Comparison of ENCODE assay signal across 28 cellular contexts in the genomic region with DNA sequence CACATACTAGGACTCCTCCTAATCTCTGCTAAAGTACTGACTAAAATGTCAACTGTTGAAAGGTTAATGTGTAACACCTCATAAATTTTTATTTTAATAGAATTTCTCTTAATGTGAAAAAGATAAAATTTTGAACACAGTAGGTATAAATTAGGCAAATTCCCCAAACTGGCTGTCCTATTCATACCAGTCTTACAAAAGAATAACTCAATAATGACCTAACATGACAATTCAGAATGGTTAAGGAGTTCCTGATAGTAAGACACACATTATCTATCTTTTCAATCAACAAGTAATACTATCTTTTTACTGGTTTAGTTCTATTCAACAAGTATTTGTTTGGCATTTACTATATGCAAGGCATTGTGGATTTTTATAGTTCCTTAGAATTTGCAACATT.
"Had no signal": no experiment of that assay in that cellular context is flagged by ENCODE, and none has a peak within 500 bp of the region (broad histone marks: within the 10 kb centered on the region; RNA-seq: fewer than 3 reads in every experiment).

No MANE protein-coding gene starts in this region.

- H3K4me1 ChIP-seq: stomach, suprapubic skin, testis, thyroid gland, tibial artery, tibial nerve, transverse colon, upper lobe of left lung, upper lobe of right lung, uterus, vagina had no signal

- H3K4me3 Mint-ChIP-seq: stimulated activated effector memory CD8-positive, alpha-beta T cell treated with anti-CD3 and anti-CD28 coated beads, Interleukin-12 subunit alpha, Interleukin-12 subunit beta, amount 100 ng/mL, for 72 hours; stimulated activated memory B cell treated with anti-CD40 and anti-IgM and Interleukin-4, amounts not matched to agents 10 μg/mL and 1 μg/mL and 100 μg/mL, for 72 hours; stimulated activated naive B cell treated with anti-CD40 and anti-IgM and Interleukin-4, amounts not matched to agents 10 μg/mL and 1 μg/mL and 100 μg/mL, for 72 hours; stimulated activated naive CD8-positive, alpha-beta T cell treated with anti-CD3 and anti-CD28 coated beads, Interleukin-15, amount 100 ng/mL, for 72 hours; stimulated activated naive CD8-positive, alpha-beta T cell treated with anti-CD3 and anti-CD28 coated beads, Interleukin-15, Interleukin-2, amounts not matched to agents 100 ng/mL and 50 ng/mL, for 24 hours; type B pancreatic cell had no signal

- ATAC-seq: stimulated activated effector memory CD8-positive, alpha-beta T cell treated with anti-CD3 and anti-CD28 coated beads, Interleukin-12 subunit alpha, Interleukin-12 subunit beta, amount 100 ng/mL, for 72 hours; stimulated activated memory B cell treated with anti-CD40 and anti-IgM and Interleukin-4, amounts not matched to agents 10 μg/mL and 1 μg/mL and 100 μg/mL, for 72 hours; stimulated activated naive B cell treated with anti-CD40 and anti-IgM and Interleukin-4, amounts not matched to agents 10 μg/mL and 1 μg/mL and 100 μg/mL, for 72 hours; stimulated activated naive CD8-positive, alpha-beta T cell treated with anti-CD3 and anti-CD28 coated beads, Interleukin-15, amount 100 ng/mL, for 72 hours; stimulated activated naive CD8-positive, alpha-beta T cell treated with anti-CD3 and anti-CD28 coated beads, Interleukin-15, Interleukin-2, amounts not matched to agents 100 U/mL and 50 U/mL, for 24 hours; upper lobe of right lung had no signal

- DNase-seq: stimulated activated CD4-positive, alpha-beta T cell treated with anti-CD3 and anti-CD28 coated beads, Interleukin-2, amount 100 ng/mL, for 48 hours; stimulated activated CD4-positive, alpha-beta T cell treated with anti-CD3 and anti-CD28 coated beads, Interleukin-4, amount 100 ng/mL, for 1 hour; stimulated activated CD4-positive, alpha-beta T cell treated with anti-CD3 and anti-CD28 coated beads, Interleukin-4, amount 100 ng/mL, for 24 hours; stimulated activated CD4-positive, alpha-beta T cell treated with anti-CD3 and anti-CD28 coated beads, Interleukin-4, amount 100 ng/mL, for 4 hours; stimulated activated CD8-positive, alpha-beta memory T cell treated with anti-CD3 and anti-CD28 coated beads, Interleukin-4, amount 100 ng/mL, for 48 hours; stimulated activated naive B cell treated with anti-CD40 and anti-IgM and Interleukin-4, amounts not matched to agents 10 μg/mL and 1 μg/mL and 100 μg/mL, for 72 hours; stimulated activated naive CD4-positive, alpha-beta T cell; stimulated activated naive CD4-positive, alpha-beta T cell treated with Interleukin-2 at 50 U/mL for 16 hours; stimulated activated naive CD8-positive, alpha-beta T cell treated with anti-CD3 and anti-CD28 coated beads, Interleukin-15, amount 100 ng/mL, for 72 hours; stimulated activated naive CD8-positive, alpha-beta T cell treated with anti-CD3 and anti-CD28 coated beads, Interleukin-15, Interleukin-2, amounts not matched to agents 100 U/mL and 50 U/mL, for 24 hours; stomach; substantia nigra; testis; thyroid gland; tibial artery; transverse colon; trophoblast cell; upper lobe of left lung; upper lobe of right lung; uterus had no signal

- H3K9me3 ChIP-seq: testis, thoracic aorta, thyroid gland, tibial artery, transverse colon, upper lobe of left lung, upper lobe of right lung, uterus, vagina had no signal

- H3K9me3 Mint-ChIP-seq: stimulated activated memory B cell treated with anti-CD40 and anti-IgM and Interleukin-4, amounts not matched to agents 10 μg/mL and 1 μg/mL and 100 μg/mL, for 72 hours; stimulated activated naive CD8-positive, alpha-beta T cell treated with anti-CD3 and anti-CD28 coated beads, Interleukin-15, amount 100 ng/mL, for 72 hours; type B pancreatic cell had no signal

- H3K27ac ChIP-seq: stomach, suprapubic skin, testis, thoracic aorta, thyroid gland, tibial artery, tibial nerve, transverse colon, upper lobe of left lung, upper lobe of right lung, uterus, vagina had no signal

- H3K27me3 ChIP-seq: stomach, suprapubic skin, testis, thyroid gland, tibial artery, tibial nerve, transverse colon, upper lobe of left lung, upper lobe of right lung, uterus, vagina had no signal

- H3K4me3 ChIP-seq: stomach, suprapubic skin, testis, thoracic aorta, thyroid gland, tibial artery, tibial nerve, transverse colon, upper lobe of left lung, upper lobe of right lung, uterus, vagina had no signal

- H3K27ac Mint-ChIP-seq: stimulated activated effector memory CD8-positive, alpha-beta T cell treated with anti-CD3 and anti-CD28 coated beads, Interleukin-12 subunit alpha, Interleukin-12 subunit beta, amount 100 ng/mL, for 72 hours; stimulated activated memory B cell treated with anti-CD40 and anti-IgM and Interleukin-4, amounts not matched to agents 10 μg/mL and 1 μg/mL and 100 μg/mL, for 72 hours; stimulated activated naive B cell treated with anti-CD40 and anti-IgM and Interleukin-4, amounts not matched to agents 10 μg/mL and 1 μg/mL and 100 μg/mL, for 72 hours; stimulated activated naive CD8-positive, alpha-beta T cell treated with anti-CD3 and anti-CD28 coated beads, Interleukin-15, amount 100 ng/mL, for 72 hours; stimulated activated naive CD8-positive, alpha-beta T cell treated with anti-CD3 and anti-CD28 coated beads, Interleukin-15, Interleukin-2, amounts not matched to agents 100 ng/mL and 50 ng/mL, for 24 hours; type B pancreatic cell had no signal

- H3K27me3 Mint-ChIP-seq: stimulated activated memory B cell treated with anti-CD40 and anti-IgM and Interleukin-4, amounts not matched to agents 10 μg/mL and 1 μg/mL and 100 μg/mL, for 72 hours; stimulated activated naive B cell treated with anti-CD40 and anti-IgM and Interleukin-4, amounts not matched to agents 10 μg/mL and 1 μg/mL and 100 μg/mL, for 72 hours; stimulated activated naive CD8-positive, alpha-beta T cell treated with anti-CD3 and anti-CD28 coated beads, Interleukin-15, amount 100 ng/mL, for 72 hours; stimulated activated naive CD8-positive, alpha-beta T cell treated with anti-CD3 and anti-CD28 coated beads, Interleukin-15, Interleukin-2, amounts not matched to agents 100 ng/mL and 50 ng/mL, for 24 hours; type B pancreatic cell had no signal

- H3K36me3 ChIP-seq: stomach, suprapubic skin, thoracic aorta, thyroid gland, tibial artery, tibial nerve, transverse colon, upper lobe of left lung, upper lobe of right lung, uterus, vagina had no signal

- H3K36me3 Mint-ChIP-seq: stimulated activated effector memory CD8-positive, alpha-beta T cell treated with anti-CD3 and anti-CD28 coated beads, Interleukin-12 subunit alpha, Interleukin-12 subunit beta, amount 100 ng/mL, for 72 hours; stimulated activated memory B cell treated with anti-CD40 and anti-IgM and Interleukin-4, amounts not matched to agents 10 μg/mL and 1 μg/mL and 100 μg/mL, for 72 hours; stimulated activated naive B cell treated with anti-CD40 and anti-IgM and Interleukin-4, amounts not matched to agents 10 μg/mL and 1 μg/mL and 100 μg/mL, for 72 hours had no signal

- H3K4me1 Mint-ChIP-seq: stimulated activated effector memory CD8-positive, alpha-beta T cell treated with anti-CD3 and anti-CD28 coated beads, Interleukin-12 subunit alpha, Interleukin-12 subunit beta, amount 100 ng/mL, for 72 hours; stimulated activated memory B cell treated with anti-CD40 and anti-IgM and Interleukin-4, amounts not matched to agents 10 μg/mL and 1 μg/mL and 100 μg/mL, for 72 hours; stimulated activated naive B cell treated with anti-CD40 and anti-IgM and Interleukin-4, amounts not matched to agents 10 μg/mL and 1 μg/mL and 100 μg/mL, for 72 hours; stimulated activated naive CD8-positive, alpha-beta T cell treated with anti-CD3 and anti-CD28 coated beads, Interleukin-15, amount 100 ng/mL, for 72 hours had no signal
